ENCODE assay signal across 15 cellular contexts in genomic region chr19:14441041-14441938, GRCh38. TPM values are rescaled to one million over a fixed set of nuclear protein-coding genes. Genes with fewer than 3 reads are reported as not detected.
DNase-seq lines count a peak whose midpoint lies in the region; ATAC-seq, FAIRE-seq and TF ChIP-seq lines count a peak whose summit lies in the region.
"Had no signal": no experiment of that assay in that cellular context is flagged by ENCODE, and none has a peak within 500 bp of the region (broad histone marks: within the 10 kb centered on the region; RNA-seq: fewer than 3 reads in every experiment).

No MANE protein-coding gene starts in this region.

- CTCF ChIA-PET in activated CD8-positive, alpha-beta memory T cell treated with anti-CD3 and anti-CD28 coated beads, Interleukin-2, amount 10 ng/mL, durations not matched to agents 7 days and 5 days (lab: Charles Lee): interaction anchor here (0.6 to 2.9 kb wide), 6 partner anchors 17 to 1222 kb away, joined by 3 to 11 read pairs (median 3); no protein-coding TSS in a partner anchor

- no peaks in the 10 kb centered on the region for H3K27me3 ChIP-seq in OCI-LY3 (ENCODE audit: low read depth, low read length)
- no peaks in the 10 kb centered on the region for H3K27me3 ChIP-seq in colonic mucosa
- H3K27me3 ChIP-seq: tibial nerve had no signal

- H3K4me3 ChIP-seq in OCI-LY3 (ENCODE audit: low read length) (peak overlapping the region; percentile 74; the same call in 1 of the 2 replicates), colonic mucosa (peak overlapping the region; percentile 19), skin epidermis (no peak overlapping the region)

- peaks cover 41% of the 10 kb centered on the region for H3K4me1 Mint-ChIP-seq in activated CD8-positive, alpha-beta memory T cell treated with anti-CD3 and anti-CD28 coated beads, Interleukin-2, amount 10 ng/mL, durations not matched to agents 7 days and 5 days

- H3K27ac Mint-ChIP-seq in activated CD8-positive, alpha-beta memory T cell treated with anti-CD3 and anti-CD28 coated beads, Interleukin-2, amount 10 ng/mL, durations not matched to agents 7 days and 5 days: peak overlapping the region; percentile 91

- peaks cover 4% of the 10 kb centered on the region; the same call in 1 of the 2 replicates for H4K20me1 ChIP-seq in OCI-LY3 (ENCODE audit: insufficient read depth, low read length)

- H3K4me3 Mint-ChIP-seq in activated CD8-positive, alpha-beta memory T cell treated with anti-CD3 and anti-CD28 coated beads, Interleukin-2, amount 10 ng/mL, durations not matched to agents 7 days and 5 days: peak overlapping the region; percentile 85

- H3K9me3 Mint-ChIP-seq in activated CD8-positive, alpha-beta memory T cell treated with anti-CD3 and anti-CD28 coated beads, Interleukin-2, amount 10 ng/mL, durations not matched to agents 7 days and 5 days (ENCODE audit: low read depth): no peaks in the 10 kb centered on the region

- TF ChIP-seq CTCF in OCI-LY3 (IDR thresholded peaks at IDR 0.05; ENCODE audit: low read depth, low read length): no peak
- TF ChIP-seq CTCF in colonic mucosa (IDR thresholded peaks at IDR 0.05): no peak

- peaks cover 14% of the 10 kb centered on the region for H3K4me1 ChIP-seq in OCI-LY3 (ENCODE audit: low read length)
- H3K4me1 ChIP-seq in colonic mucosa: no peaks in the 10 kb centered on the region

- peak overlapping the region; percentile 70 for H3K4me2 ChIP-seq in OCI-LY3 (ENCODE audit: low read length)

- no peak for FAIRE-seq in GM19239 (lab: Jason Lieb, UNC)
- FAIRE-seq: H54, islet of Langerhans had no signal

- no peaks in the 10 kb centered on the region for H3K27me3 Mint-ChIP-seq in activated CD8-positive, alpha-beta memory T cell treated with anti-CD3 and anti-CD28 coated beads, Interleukin-2, amount 10 ng/mL, durations not matched to agents 7 days and 5 days

- intact Hi-C loops in colonic mucosa (cut with DNase I): no loop called here

- peaks cover 53% of the 10 kb centered on the region for H3K79me2 ChIP-seq in OCI-LY3 (ENCODE audit: low read length)

- ATAC-seq in activated CD8-positive, alpha-beta memory T cell treated with anti-CD3 and anti-CD28 coated beads, Interleukin-2, amount 10 ng/mL, durations not matched to agents 7 days and 5 days: no peak
- no peak for ATAC-seq in HG03039 (IDR thresholded peaks at IDR 0.05; ENCODE audit: unreplicated experiment)

- H3K36me3 Mint-ChIP-seq in activated CD8-positive, alpha-beta memory T cell treated with anti-CD3 and anti-CD28 coated beads, Interleukin-2, amount 10 ng/mL, durations not matched to agents 7 days and 5 days: peaks cover 39% of the 10 kb centered on the region

- no peaks in the 10 kb centered on the region for H3K9me3 ChIP-seq in OCI-LY3 (ENCODE audit: insufficient read depth, low read length)
- no peaks in the 10 kb centered on the region for H3K9me3 ChIP-seq in colonic mucosa
- H3K9me3 ChIP-seq: tibial nerve had no signal

- no peak for DNase-seq in activated CD8-positive, alpha-beta memory T cell treated with anti-CD3 and anti-CD28 coated beads, Interleukin-2, amount 10 ng/mL, durations not matched to agents 7 days and 5 days
- DNase-seq in activated CD8-positive, alpha-beta memory T cell treated with anti-CD3 and anti-CD28 coated beads for 24 hours: no peak
- DNase-seq in colonic mucosa (no peak), NCI-H69 (lab: John Stamatoyannopoulos, UW) (no peak), GM19239 (ENCODE audit: insufficient read length, low spot score) (no peak)
- DNase-seq: activated CD4-positive, CD25-positive, alpha-beta regulatory T cell; NCI-H1092; NCI-H524 had no signal

- H3K36me3 ChIP-seq in OCI-LY3 (replicated peaks; ENCODE audit: low read depth, low read length): peaks cover 30% of the 10 kb centered on the region
- H3K36me3 ChIP-seq in colonic mucosa: peaks cover 5% of the 10 kb centered on the region

- H3K9ac ChIP-seq in OCI-LY3 (ENCODE audit: low read length) (no peak overlapping the region), colonic mucosa (ENCODE audit: low read depth in 2 of 2, low read length in 2 of 2) (no peak overlapping the region)

- H2AFZ ChIP-seq in OCI-LY3 (ENCODE audit: low read depth, low read length): no peak overlapping the region

- no peak overlapping the region for H3K27ac ChIP-seq in OCI-LY3 (ENCODE audit: low read length)
- no peak overlapping the region for H3K27ac ChIP-seq in colonic mucosa
- peak overlapping the region in 11 of 21 experiments; percentile 12 to 89 (median 80) for H3K27ac ChIP-seq in skin epidermis

RNA-seq across cellular contexts. Expression of gene PKN1, which starts 8.2 kb away (rescaled TPM):
- total RNA-seq in activated CD8-positive, alpha-beta memory T cell treated with anti-CD3 and anti-CD28 coated beads, Interleukin-2, amount 10 ng/mL, durations not matched to agents 7 days and 5 days: 100 to 1,000 TPM; 224 to 236 TPM
- 10 to 100 TPM; 35.9 to 37.5 TPM for total RNA-seq in colonic mucosa

RNA-seq across cellular contexts. Expression of gene DDX39A, which starts 22.1 kb away (rescaled TPM):
- total RNA-seq in activated CD8-positive, alpha-beta memory T cell treated with anti-CD3 and anti-CD28 coated beads, Interleukin-2, amount 10 ng/mL, durations not matched to agents 7 days and 5 days: 100 to 1,000 TPM; 273 to 311 TPM
- total RNA-seq in colonic mucosa: 100 to 1,000 TPM in 1 of 2 donors, 10 to 100 TPM in 1; 55.2 to 160 TPM

RNA-seq across cellular contexts. Expression of gene PTGER1, which starts 33.9 kb away (rescaled TPM):
- under 1 TPM in 1 of 2 experiments, not detected in 1; 0.40 TPM for total RNA-seq in activated CD8-positive, alpha-beta memory T cell treated with anti-CD3 and anti-CD28 coated beads, Interleukin-2, amount 10 ng/mL, durations not matched to agents 7 days and 5 days
- under 1 TPM; 0.35 to 0.72 TPM for total RNA-seq in colonic mucosa
- total RNA-seq: HT-29 had no signal

RNA-seq across cellular contexts. Expression of gene GIPC1, which starts 54.6 kb away (rescaled TPM):
- total RNA-seq in activated CD8-positive, alpha-beta memory T cell treated with anti-CD3 and anti-CD28 coated beads, Interleukin-2, amount 10 ng/mL, durations not matched to agents 7 days and 5 days: 10 to 100 TPM; 26.2 to 30.8 TPM
- total RNA-seq in colonic mucosa: 100 to 1,000 TPM; 281 to 404 TPM

Comparison
In these comparisons a context has a peak if more than half of its experiments do, and no peak if none do; other contexts are left out.
1. H3K27ac ChIP-seq: peak in skin epidermis (11 of 21); none in OCI-LY3 (single experiment) and colonic mucosa (single experiment).
2. H3K4me3 ChIP-seq: peak in OCI-LY3 (single experiment) and colonic mucosa (single experiment); none in skin epidermis (0 of 7).
3. RNA of gene PKN1, which starts 8.2 kb away (total RNA-seq): 224 to 236 TPM in activated CD8-positive, alpha-beta memory T cell treated with anti-CD3 and anti-CD28 coated beads, Interleukin-2, amount 10 ng/mL, durations not matched to agents 7 days and 5 days; 35.9 to 37.5 TPM in colonic mucosa; every median in the first group is over 4 times any median in the second.